Comparison of ENCODE assay signal across 1 cellular context in the genomic region with DNA sequence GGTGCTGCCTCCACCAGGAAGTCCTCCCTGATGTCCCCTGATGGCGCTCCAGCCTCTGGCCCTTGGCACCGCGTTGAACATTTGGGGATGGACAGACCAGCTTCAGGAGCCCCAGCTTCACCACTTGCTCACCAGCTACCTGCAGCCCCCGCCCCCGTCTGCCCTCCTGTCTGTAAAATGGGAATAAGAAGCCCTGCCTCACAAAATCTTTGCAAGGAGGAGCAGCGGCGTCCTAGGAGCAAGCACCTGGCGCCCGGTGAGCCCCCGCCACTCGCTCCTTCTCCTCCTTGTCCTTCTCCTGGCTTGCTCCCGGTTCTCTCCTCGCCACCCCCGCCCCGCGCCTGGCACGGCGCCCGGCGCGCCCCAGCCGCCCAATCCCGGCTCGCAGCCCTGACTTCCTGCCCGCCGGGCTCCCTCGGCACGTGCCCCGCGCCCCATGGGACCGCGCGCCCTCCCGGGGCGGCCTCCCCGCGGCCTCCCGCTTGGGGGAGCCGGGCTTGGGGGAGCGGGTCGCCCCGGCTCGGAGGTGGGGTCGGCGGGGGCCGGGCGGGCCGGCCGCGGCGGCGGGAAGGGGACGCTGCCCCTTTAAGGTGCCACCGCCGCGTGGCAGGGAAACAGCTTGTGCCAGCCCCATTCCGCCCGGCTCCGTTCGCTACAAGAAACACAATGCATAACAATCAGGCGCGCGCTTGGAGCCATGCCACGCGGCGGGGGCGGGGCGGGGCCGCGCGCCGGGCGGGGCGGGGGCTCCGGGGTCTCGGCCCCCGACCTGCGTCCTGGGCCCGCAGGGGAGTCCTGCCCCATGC.
A peak's percentile ranks its signal among the peaks of the same experiment; 100 is the strongest.
TF ChIP-seq lines count a peak whose summit lies in the region.

No MANE protein-coding gene starts in this region.

TF ChIP-seq in SK-N-SH, 30 proteins besides CTCF, POLR2A, EP300 and RAD21 (continued from another document):
- TF ChIP-seq, protein P1, sequence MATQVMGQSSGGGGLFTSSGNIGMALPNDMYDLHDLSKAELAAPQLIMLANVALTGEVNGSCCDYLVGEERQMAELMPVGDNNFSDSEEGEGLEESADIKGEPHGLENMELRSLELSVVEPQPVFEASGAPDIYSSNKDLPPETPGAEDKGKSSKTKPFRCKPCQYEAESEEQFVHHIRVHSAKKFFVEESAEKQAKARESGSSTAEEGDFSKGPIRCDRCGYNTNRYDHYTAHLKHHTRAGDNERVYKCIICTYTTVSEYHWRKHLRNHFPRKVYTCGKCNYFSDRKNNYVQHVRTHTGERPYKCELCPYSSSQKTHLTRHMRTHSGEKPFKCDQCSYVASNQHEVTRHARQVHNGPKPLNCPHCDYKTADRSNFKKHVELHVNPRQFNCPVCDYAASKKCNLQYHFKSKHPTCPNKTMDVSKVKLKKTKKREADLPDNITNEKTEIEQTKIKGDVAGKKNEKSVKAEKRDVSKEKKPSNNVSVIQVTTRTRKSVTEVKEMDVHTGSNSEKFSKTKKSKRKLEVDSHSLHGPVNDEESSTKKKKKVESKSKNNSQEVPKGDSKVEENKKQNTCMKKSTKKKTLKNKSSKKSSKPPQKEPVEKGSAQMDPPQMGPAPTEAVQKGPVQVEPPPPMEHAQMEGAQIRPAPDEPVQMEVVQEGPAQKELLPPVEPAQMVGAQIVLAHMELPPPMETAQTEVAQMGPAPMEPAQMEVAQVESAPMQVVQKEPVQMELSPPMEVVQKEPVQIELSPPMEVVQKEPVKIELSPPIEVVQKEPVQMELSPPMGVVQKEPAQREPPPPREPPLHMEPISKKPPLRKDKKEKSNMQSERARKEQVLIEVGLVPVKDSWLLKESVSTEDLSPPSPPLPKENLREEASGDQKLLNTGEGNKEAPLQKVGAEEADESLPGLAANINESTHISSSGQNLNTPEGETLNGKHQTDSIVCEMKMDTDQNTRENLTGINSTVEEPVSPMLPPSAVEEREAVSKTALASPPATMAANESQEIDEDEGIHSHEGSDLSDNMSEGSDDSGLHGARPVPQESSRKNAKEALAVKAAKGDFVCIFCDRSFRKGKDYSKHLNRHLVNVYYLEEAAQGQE (IDR thresholded peaks at IDR 0.05; ENCODE audit: low read depth, low read length): 0 out of 2 replicates have a peak, but pooled peaks have one; percentile 9
- TF ChIP-seq YY1 (IDR thresholded peaks at IDR 0.05; ENCODE audit: low read depth): no peak
- TF ChIP-seq, protein P2, sequence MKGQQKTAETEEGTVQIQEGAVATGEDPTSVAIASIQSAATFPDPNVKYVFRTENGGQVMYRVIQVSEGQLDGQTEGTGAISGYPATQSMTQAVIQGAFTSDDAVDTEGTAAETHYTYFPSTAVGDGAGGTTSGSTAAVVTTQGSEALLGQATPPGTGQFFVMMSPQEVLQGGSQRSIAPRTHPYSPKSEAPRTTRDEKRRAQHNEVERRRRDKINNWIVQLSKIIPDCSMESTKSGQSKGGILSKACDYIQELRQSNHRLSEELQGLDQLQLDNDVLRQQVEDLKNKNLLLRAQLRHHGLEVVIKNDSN (IDR thresholded peaks at IDR 0.05; ENCODE audit: borderline replicate concordance, low read depth): peak; percentile 40; the same call in 1 of the 2 replicates
- TF ChIP-seq, protein P3, sequence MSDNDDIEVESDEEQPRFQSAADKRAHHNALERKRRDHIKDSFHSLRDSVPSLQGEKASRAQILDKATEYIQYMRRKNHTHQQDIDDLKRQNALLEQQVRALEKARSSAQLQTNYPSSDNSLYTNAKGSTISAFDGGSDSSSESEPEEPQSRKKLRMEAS (IDR thresholded peaks at IDR 0.05; ENCODE audit: low read depth): peak; percentile 65
- TF ChIP-seq MXI1 (IDR thresholded peaks at IDR 0.05; ENCODE audit: low read depth, low read length): peak; percentile 67; the same call in 1 of the 2 replicates
